21 cellular contexts compared by ENCODE assay signal in the genomic region with DNA sequence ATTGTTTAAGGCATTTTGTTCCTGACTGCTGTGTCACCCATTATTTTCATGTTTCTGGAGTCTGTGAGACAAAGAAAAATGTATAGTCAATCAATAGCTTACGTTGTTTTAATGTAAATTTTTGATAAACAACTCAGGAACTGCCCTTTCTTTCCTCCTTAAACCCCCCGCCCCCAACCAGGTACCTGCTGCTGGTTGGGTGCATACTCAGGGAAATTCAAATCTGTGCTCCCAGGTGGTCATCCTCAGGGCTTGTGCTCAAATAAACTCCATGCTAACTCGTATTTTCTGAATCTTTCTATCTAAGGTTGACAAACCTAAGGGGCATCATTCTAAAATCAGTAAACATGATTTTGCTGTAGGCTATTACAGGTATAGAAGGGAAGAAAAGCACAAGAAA. TPM values are rescaled to one million over a fixed set of nuclear protein-coding genes. Genes with fewer than 3 reads are reported as not detected.
DNase-seq lines count a peak whose midpoint lies in the region; ATAC-seq, FAIRE-seq and TF ChIP-seq lines count a peak whose summit lies in the region.
"Had no signal": no experiment of that assay in that cellular context is flagged by ENCODE, and none has a peak within 500 bp of the region (broad histone marks: within the 10 kb centered on the region; RNA-seq: fewer than 3 reads in every experiment).

No MANE protein-coding gene starts in this region.

- H2BK12ac ChIP-seq in H9 (ENCODE audit: insufficient read length, low read depth, low read length) = no peak overlapping the region

- no peak for FAIRE-seq in K562 (lab: Jason Lieb, UNC)
- FAIRE-seq: A204.1, D721Med had no signal

- TF ChIP-seq RAD21 in K562 (CRISPR knock-in tag; conservative IDR thresholded peaks at IDR 0.05 in 1 of 2, IDR thresholded peaks at IDR 0.05 in 1 of 2) = no peak

- no peak overlapping the region for H2BK120ac ChIP-seq in H9 (ENCODE audit: low read depth, low read length, poor library complexity, severe bottlenecking)

- TF ChIP-seq POLR2A in K562 (conservative IDR thresholded peaks at IDR 0.05) = no peak
- no peak for TF ChIP-seq POLR2A in stomach (IDR thresholded peaks at IDR 0.05)

- DNase-seq in CD4-positive, alpha-beta T cell = no peak
- no peak for DNase-seq in H9
- DNase-seq in K562 (ENCODE audit: extremely low read depth in 1 of 4, low spot score in 3 of 4) = no peak
- peak; percentile 69 for DNase-seq in iPS-NIHi11 (ENCODE audit: low spot score)
- no peak for DNase-seq in stomach
- no peak for DNase-seq in NCI-H2171 (lab: John Stamatoyannopoulos, UW)
- DNase-seq: CD8-positive, alpha-beta memory T cell; DMS79 treated with DMSO at 0.1 percent for 48 hours; Karpas-422; NCI-H1417 treated with DMSO at 0.1 percent for 48 hours; NCI-H2029 treated with DMSO at 0.1 percent for 48 hours; SJCRH30 had no signal

- WGBS in H9 (ENCODE audit: extremely low coverage, insufficient read length, low lambda C conversion rate) = no CpG with 5 or more reads among the region's 3 CpGs
- WGBS in K562 (ENCODE audit: insufficient coverage, low coverage, missing lambda C conversion rate) = 12% methylated on average over 3 of the region's 3 CpGs
- WGBS in stomach, 5 donors = 26 to 44% (median 42%) methylated on average over 3 of the region's 3 CpGs

- H3K4me3 ChIP-seq in K562 (no peak overlapping the region), stomach (no peak overlapping the region)
- H3K4me3 ChIP-seq: BLaER1, SJCRH30 had no signal

- no peak overlapping the region for H4K5ac ChIP-seq in H9 (ENCODE audit: insufficient read length, low read depth, low read length)

- no peak overlapping the region for H2AFZ ChIP-seq in H9 (ENCODE audit: low read length)
- H2AFZ ChIP-seq in K562 (ENCODE audit: low read depth, low read length) = 0 out of 2 replicates have a peak overlapping the region, but pooled peaks have one; percentile 38

- H3K36me3 ChIP-seq in K562 (ENCODE audit: control insufficient read depth, insufficient read depth, low read length) = no peaks in the 10 kb centered on the region
- no peaks in the 10 kb centered on the region for H3K36me3 ChIP-seq in stomach
- H3K36me3 ChIP-seq: BLaER1, SJCRH30 had no signal

- ATAC-seq in CD4-positive, alpha-beta T cell (ENCODE audit: poor library complexity) = no peak
- ATAC-seq in K562 (no peak), GM21786 (IDR thresholded peaks at IDR 0.05; ENCODE audit: unreplicated experiment) (no peak)
- ATAC-seq: HCT116, Panc1 had no signal

- H4K20me1 ChIP-seq in H9 (ENCODE audit: control insufficient read depth, insufficient read depth, insufficient read length) (no peaks in the 10 kb centered on the region), K562 (replicated peaks; ENCODE audit: control insufficient read depth, insufficient read depth, low read length) (no peaks in the 10 kb centered on the region)

- peak overlapping the region; percentile 49 for H3K27ac Mint-ChIP-seq in CD4-positive, alpha-beta T cell
- peak overlapping the region; percentile 95 to 97 (median 96) for H3K27ac Mint-ChIP-seq in H9
- H3K27ac Mint-ChIP-seq: CD8-positive, alpha-beta memory T cell had no signal

- peaks cover 16% of the 10 kb centered on the region; the same call in 1 of the 2 replicates for H3K4me1 ChIP-seq in H9 (ENCODE audit: insufficient read depth, low read length)
- peaks cover 13 to 14% of the 10 kb centered on the region in 2 experiments; a peak in 4 of 5 replicates for H3K4me1 ChIP-seq in K562 (replicated peaks in 1 of 2; ENCODE audit: control insufficient read depth in 2 of 2, insufficient read depth in 2 of 2, low read length in 2 of 2)
- H3K4me1 ChIP-seq in stomach = peaks cover 0 to 27% (median 17%) of the 10 kb centered on the region in 4 donors

- no peaks in the 10 kb centered on the region for H3K9me1 ChIP-seq in K562 (ENCODE audit: control insufficient read depth, insufficient read depth, low read length)

- CTCF ChIA-PET in CD4-positive, alpha-beta T cell (lab: Charles Lee) = no interaction called here
- CTCF ChIA-PET in K562 (lab: Yijun Ruan, JAX; ENCODE audit: low intra/inter-chr PET ratio) = no interaction called here

- no peak for TF ChIP-seq CTCF in CD4-positive, alpha-beta T cell (IDR thresholded peaks at IDR 0.05)
- no peak for TF ChIP-seq CTCF in H9 (conservative IDR thresholded peaks at IDR 0.05)
- TF ChIP-seq CTCF in K562 (IDR thresholded peaks at IDR 0.05 in 2 of 3, conservative IDR thresholded peaks at IDR 0.05 in 1 of 3; ENCODE audit: insufficient read depth in 2 of 3, low read depth in 1 of 3, low read length in 3 of 3) = no peak
- TF ChIP-seq CTCF in stomach (IDR thresholded peaks at IDR 0.05) = no peak

- H3K23ac ChIP-seq in H9 (ENCODE audit: insufficient read length, low read depth, low read length) = no peak overlapping the region

- no peak overlapping the region for H4K91ac ChIP-seq in H9 (ENCODE audit: insufficient read length, low read depth, low read length)

- no peak overlapping the region for H3K4me3 Mint-ChIP-seq in CD4-positive, alpha-beta T cell
- H3K4me3 Mint-ChIP-seq in H9 = peak overlapping the region in 1 of 2 experiments; percentile 8; a peak in 2 of 5 replicates
- H3K4me3 Mint-ChIP-seq: CD8-positive, alpha-beta memory T cell had no signal

- H3K36me3 Mint-ChIP-seq in CD4-positive, alpha-beta T cell (ENCODE audit: low read depth) = peaks cover 3% of the 10 kb centered on the region
- H3K36me3 Mint-ChIP-seq in H9 (ENCODE audit: insufficient read depth in 1 of 3, low read depth in 3 of 3) = no peaks in the 10 kb centered on the region; a peak in 2 of 7 replicates

- intact Hi-C loops in CD4-positive, alpha-beta T cell (cut with DNase I, micrococcal nuclease) = no loop called here
- intact Hi-C loops in K562 (cut with micrococcal nuclease) = no loop called here
- intact Hi-C loops in stomach (cut with DNase I; ENCODE audit: low total_unique reads) = no loop called here

- H3K27me3 ChIP-seq in CD4-positive, alpha-beta T cell (ENCODE audit: control insufficient read depth, insufficient read depth, low read length) = no peaks in the 10 kb centered on the region
- H3K27me3 ChIP-seq in H9 (ENCODE audit: insufficient read depth, low read length) = no peaks in the 10 kb centered on the region
- no peaks in the 10 kb centered on the region for H3K27me3 ChIP-seq in K562 (ENCODE audit: control insufficient read depth in 2 of 2, insufficient read depth in 2 of 2, low read length in 2 of 2)
- peaks cover 0 to 39% (median 29%) of the 10 kb centered on the region in 3 donors for H3K27me3 ChIP-seq in stomach
- H3K27me3 ChIP-seq: BLaER1, SJCRH30 had no signal

- no peak overlapping the region for H2BK15ac ChIP-seq in H9 (ENCODE audit: low read depth, low read length)

- peak overlapping the region; percentile 22; the same call in 1 of the 2 replicates for H3K14ac ChIP-seq in H9 (ENCODE audit: insufficient read depth, low read length)

- in situ Hi-C loops in K562 (cut with MboI) = no loop called here

- H3K18ac ChIP-seq in H9 (ENCODE audit: insufficient read length, low read depth, low read length) = peak overlapping the region; percentile 23

- POLR2A ChIA-PET in CD4-positive, alpha-beta T cell (lab: Charles Lee) = no interaction called here
- POLR2A ChIA-PET in K562 (lab: Yijun Ruan, JAX) = interaction anchor here (0.6 kb wide), 1 partner anchor 51 kb away, joined by 3 read pairs; a partner anchor contains a TSS

- H3K9me3 Mint-ChIP-seq in CD4-positive, alpha-beta T cell = no peaks in the 10 kb centered on the region
- H3K9me3 Mint-ChIP-seq in H9 = peaks cover 0 to 4% of the 10 kb centered on the region in 2 experiments; a peak in 1 of 5 replicates
- H3K9me3 Mint-ChIP-seq: CD8-positive, alpha-beta memory T cell had no signal

- H3K4me1 Mint-ChIP-seq in CD4-positive, alpha-beta T cell (ENCODE audit: low read depth) = peaks cover 38% of the 10 kb centered on the region
- peaks cover 67 to 72% of the 10 kb centered on the region in 2 experiments for H3K4me1 Mint-ChIP-seq in H9

- H2BK5ac ChIP-seq in H9 (ENCODE audit: insufficient read length, low read length) = no peak overlapping the region

- H3K9ac ChIP-seq in H9 (ENCODE audit: extremely low read depth, insufficient read length, low read length) (no peak overlapping the region), K562 (ENCODE audit: insufficient read depth in 1 of 2, low read depth in 2 of 2, low read length in 2 of 2) (no peak overlapping the region)
- H3K9ac ChIP-seq: BLaER1 had no signal

- H2AK5ac ChIP-seq in H9 (ENCODE audit: insufficient read length, low read length) = no peak overlapping the region

- H3K79me2 ChIP-seq in H9 (ENCODE audit: insufficient read depth, low read length) = peaks cover under 1% of the 10 kb centered on the region; the same call in 1 of the 2 replicates
- H3K79me2 ChIP-seq in K562 (ENCODE audit: control insufficient read depth, insufficient read depth, low read length) = peaks cover 8% of the 10 kb centered on the region

- no peak overlapping the region for H3K56ac ChIP-seq in H9 (ENCODE audit: insufficient read length, low read depth, low read length)

- TF ChIP-seq EP300 in K562 (IDR thresholded peaks at IDR 0.05; ENCODE audit: low read length) (no peak), stomach (IDR thresholded peaks at IDR 0.05) (no peak)

- no peak overlapping the region for H3T11ph ChIP-seq in H9 (ENCODE audit: low read length)

- H2BK20ac ChIP-seq in H9 (ENCODE audit: low read depth, low read length, poor library complexity, severe bottlenecking) = no peak overlapping the region

- no peaks in the 10 kb centered on the region for H3K9me3 ChIP-seq in CD4-positive, alpha-beta T cell (ENCODE audit: control insufficient read depth, low read length)
- H3K9me3 ChIP-seq in H9 (ENCODE audit: control insufficient read depth, low read depth, low read length) (no peaks in the 10 kb centered on the region), K562 (replicated peaks; ENCODE audit: control insufficient read depth, insufficient read depth, low read depth, low read length) (peaks cover 7% of the 10 kb centered on the region; the same call in 1 of the 2 replicates), stomach (no peaks in the 10 kb centered on the region)
- H3K9me3 ChIP-seq: BLaER1, SJCRH30 had no signal

- H3K4me2 ChIP-seq in H9 (ENCODE audit: insufficient read depth, insufficient read length, low read length) (peak overlapping the region; percentile 15), K562 (ENCODE audit: insufficient read depth, low read length) (no peak overlapping the region; the same call in 1 of the 2 replicates)
- H3K4me2 ChIP-seq: BLaER1 had no signal

- no peaks in the 10 kb centered on the region for H3K79me1 ChIP-seq in H9 (ENCODE audit: insufficient read depth, low read depth, low read length, poor library complexity, severe bottlenecking)

- no peaks in the 10 kb centered on the region for H3K27me3 Mint-ChIP-seq in CD4-positive, alpha-beta T cell
- no peaks in the 10 kb centered on the region; the same call in none of the 2 replicates for H3K27me3 Mint-ChIP-seq in H9 (ENCODE audit: low read depth)

- no peak overlapping the region for H4K8ac ChIP-seq in H9 (replicated peaks; ENCODE audit: insufficient read length, low read depth, low read length)

- BruUV-seq in K562 (replicated peaks; lab: Mats Ljungman, UMichigan) = no TSS peak

- no peak overlapping the region for H3K4ac ChIP-seq in H9 (ENCODE audit: low read depth, low read length)

- H3K23me2 ChIP-seq in H9 (ENCODE audit: insufficient read length, low read depth, low read length, poor library complexity, severe bottlenecking) = peaks cover 2% of the 10 kb centered on the region

- no peak overlapping the region for H3K27ac ChIP-seq in CD4-positive, alpha-beta T cell (ENCODE audit: low read depth, low read length)
- H3K27ac ChIP-seq in H9 (ENCODE audit: insufficient read length, low read depth, low read length) = peak overlapping the region; percentile 63
- no peak overlapping the region for H3K27ac ChIP-seq in K562 (ENCODE audit: extremely low read depth, low read depth, low read length)
- H3K27ac ChIP-seq in stomach = no peak overlapping the region
- H3K27ac ChIP-seq: BLaER1, SJCRH30 had no signal

RNA-seq across cellular contexts. Expression of a gene that starts 4.1 kb away (rescaled TPM):
- total RNA-seq in CD4-positive, alpha-beta T cell = 10 to 100 TPM; 68.4 to 69.4 TPM
- total RNA-seq in H9 (2021) = 86.9 and 91.9 TPM in 2 replicates
- total RNA-seq in K562 (2011; cell fraction: chromatin; rRNA removed; ENCODE audit: low replicate concordance) = 144 and 291 TPM in 2 replicates
- total RNA-seq in K562 (2011; cell fraction: nucleolus; rRNA removed) = 66.0 and 82.0 TPM in 2 replicates
- total RNA-seq in K562 (2011; cell fraction: nucleoplasm; rRNA removed) = 130 and 163 TPM in 2 replicates
- 26.4 and 28.2 TPM in 2 replicates for total RNA-seq in K562 (2014; rRNA removed)
- total RNA-seq in K562 (2014; rRNA removed; fragmentation: Illumina TruSeq; extraction: Trizol) = 51.6 and 58.7 TPM in 2 replicates
- total RNA-seq in K562 (2015; rRNA removed; fragmentation: Illumina TruSeq; extraction: Trizol) = 46.9 and 48.5 TPM in 2 replicates
- total RNA-seq in K562 (2021) = 54.0 and 59.7 TPM in 2 replicates
- polyA plus RNA-seq in K562 (2011; rRNA removed) = 101 and 102 TPM in 2 replicates
- 28.9 and 36.2 TPM in 2 replicates for polyA plus RNA-seq in K562 (2011; cell fraction: cytosol; rRNA removed)
- 171 and 301 TPM in 2 replicates for polyA plus RNA-seq in K562 (2011; cell fraction: nucleus; rRNA removed)
- polyA plus RNA-seq in K562 (2012) = 44.2 and 83.9 TPM in 2 replicates
- 65.7 and 70.2 TPM in 2 replicates for polyA plus RNA-seq in K562 (2014; fragmentation: Illumina TruSeq; extraction: Trizol)
- 10 to 100 TPM; 23.2 to 29.8 TPM for polyA plus RNA-seq in K562 (2014; fragmentation: Nextera tagmentation; extraction: Ambion mirVana)
- 67.6 and 68.0 TPM in 2 replicates for polyA plus RNA-seq in K562 (2014; rRNA removed)
- polyA minus RNA-seq in K562 (2011; rRNA and poly(A)+ RNA removed) = 82.2 and 103 TPM in 2 replicates
- polyA minus RNA-seq in K562 (2011; cell fraction: cytosol; rRNA and poly(A)+ RNA removed) = 28.1 and 34.2 TPM in 2 replicates
- 72.6 and 131 TPM in 2 replicates for polyA minus RNA-seq in K562 (2011; cell fraction: nucleus; rRNA and poly(A)+ RNA removed)
- total RNA-seq in stomach = 10 to 100 TPM; 63.0 to 98.5 (median 83.9) TPM
- 10 to 100 TPM; 49.3 to 51.4 (median 50.4) TPM for polyA plus RNA-seq in stomach

RNA-seq across cellular contexts. Expression of a gene that starts 50.8 kb away (rescaled TPM):
- 10 to 100 TPM; 31.8 TPM for total RNA-seq in CD4-positive, alpha-beta T cell
- total RNA-seq in H9 (2021) (81.8 and 85.0 TPM in 2 replicates), K562 (2014; rRNA removed) (36.2 and 57.8 TPM in 2 replicates), K562 (2014; rRNA removed; fragmentation: Illumina TruSeq; extraction: Trizol) (39.1 and 40.5 TPM in 2 replicates), K562 (2015; rRNA removed; fragmentation: Illumina TruSeq; extraction: Trizol) (44.2 and 48.2 TPM in 2 replicates), K562 (2021) (36.0 and 40.9 TPM in 2 replicates), stomach (100 to 1,000 TPM in 1 of 5 donors, 10 to 100 TPM in 4; 20.4 to 186 (median 43.0) TPM)
- total RNA-seq in K562 (2011; cell fraction: chromatin; rRNA removed; ENCODE audit: low replicate concordance) = 115 and 227 TPM in 2 replicates
- total RNA-seq in K562 (2011; cell fraction: nucleolus; rRNA removed) = 74.5 and 80.1 TPM in 2 replicates
- 135 and 213 TPM in 2 replicates for total RNA-seq in K562 (2011; cell fraction: nucleoplasm; rRNA removed)
- polyA plus RNA-seq in K562 (2011; rRNA removed) (56.7 and 59.9 TPM in 2 replicates), K562 (2014; fragmentation: Illumina TruSeq; extraction: Trizol) (56.1 and 64.8 TPM in 2 replicates), K562 (2014; fragmentation: Nextera tagmentation; extraction: Ambion mirVana) (10 to 100 TPM; 15.6 to 17.5 TPM), K562 (2014; rRNA removed) (64.1 and 76.5 TPM in 2 replicates), stomach (100 to 1,000 TPM in 1 of 3 donors, 10 to 100 TPM in 2; 39.5 to 136 (median 43.7) TPM)
- polyA plus RNA-seq in K562 (2011; cell fraction: cytosol; rRNA removed) = 27.1 and 32.5 TPM in 2 replicates
- 97.8 and 111 TPM in 2 replicates for polyA plus RNA-seq in K562 (2011; cell fraction: nucleus; rRNA removed)
- polyA plus RNA-seq in K562 (2012) = 50.7 and 62.2 TPM in 2 replicates
- 27.1 and 29.9 TPM in 2 replicates for polyA minus RNA-seq in K562 (2011; rRNA and poly(A)+ RNA removed)
- polyA minus RNA-seq in K562 (2011; cell fraction: cytosol; rRNA and poly(A)+ RNA removed) = 13.0 and 14.2 TPM in 2 replicates
- 38.2 and 48.3 TPM in 2 replicates for polyA minus RNA-seq in K562 (2011; cell fraction: nucleus; rRNA and poly(A)+ RNA removed)

RNA-seq across cellular contexts. Expression of a gene that starts 51.5 kb away (rescaled TPM):
- total RNA-seq in CD4-positive, alpha-beta T cell = under 1 TPM; 0.47 to 0.52 TPM
- total RNA-seq in H9 (2021) (not detected in 2 replicates), K562 (2014; rRNA removed) (not detected in 2 replicates), K562 (2014; rRNA removed; fragmentation: Illumina TruSeq; extraction: Trizol) (not detected in 2 replicates), K562 (2015; rRNA removed; fragmentation: Illumina TruSeq; extraction: Trizol) (not detected in 2 replicates), K562 (2021) (not detected in 2 replicates), stomach (not detected)
- total RNA-seq in K562 (2011; cell fraction: chromatin; rRNA removed; ENCODE audit: low replicate concordance) = not detected in 2 replicates
- not detected in 2 replicates for total RNA-seq in K562 (2011; cell fraction: nucleolus; rRNA removed)
- not detected in 2 replicates for total RNA-seq in K562 (2011; cell fraction: nucleoplasm; rRNA removed)
- polyA plus RNA-seq in K562 (2011; rRNA removed) (not detected in 2 replicates), K562 (2014; fragmentation: Illumina TruSeq; extraction: Trizol) (not detected in 2 replicates), K562 (2014; fragmentation: Nextera tagmentation; extraction: Ambion mirVana) (not detected), K562 (2014; rRNA removed) (not detected in 2 replicates), stomach (not detected)
- not detected in 2 replicates for polyA plus RNA-seq in K562 (2011; cell fraction: cytosol; rRNA removed)
- not detected in 2 replicates for polyA plus RNA-seq in K562 (2011; cell fraction: nucleus; rRNA removed)
- polyA plus RNA-seq in K562 (2012) = 0.07 and 0.40 TPM in 2 replicates
- polyA minus RNA-seq in K562 (2011; rRNA and poly(A)+ RNA removed) = not detected in 2 replicates
- not detected in 2 replicates for polyA minus RNA-seq in K562 (2011; cell fraction: cytosol; rRNA and poly(A)+ RNA removed)
- not detected in 2 replicates for polyA minus RNA-seq in K562 (2011; cell fraction: nucleus; rRNA and poly(A)+ RNA removed)
- total RNA-seq: CD8-positive, alpha-beta memory T cell; G401; MCF 10A; NCI-H460 had no signal
